ENCODE assay signal across 4 cellular contexts in genomic region chr5:71061322-71061721, GRCh38. TPM values are rescaled to one million over a fixed set of nuclear protein-coding genes. Genes with fewer than 3 reads are reported as not detected.
DNase-seq lines count a peak whose midpoint lies in the region; ATAC-seq, FAIRE-seq and TF ChIP-seq lines count a peak whose summit lies in the region.
"Not testable (repeated sequence)": the region's sequence is repeated elsewhere in the genome, so short reads cannot be mapped to it uniquely, and the experiment has no call there.

No MANE protein-coding gene starts in this region.

- not testable (repeated sequence) for H3K9ac ChIP-seq in HepG2 (ENCODE audit: insufficient read depth, low read depth, low read length)

- H3K4me3 ChIP-seq in HepG2 (replicated peaks in 1 of 3; ENCODE audit: insufficient read depth in 1 of 3, low read depth in 2 of 3, low read length in 3 of 3); mucosa of descending colon: not testable (repeated sequence)

- not testable (repeated sequence) for TF ChIP-seq POLR2A in HepG2 (IDR thresholded peaks at IDR 0.05; ENCODE audit: insufficient read depth in 1 of 2, low read depth in 2 of 2, low read length in 2 of 2)

- POLR2A ChIA-PET in HepG2 (lab: Yijun Ruan, JAX) = not testable (repeated sequence)

- FAIRE-seq in endometrium (lab: Jason Lieb, UNC) = peak; percentile 45
- not testable (repeated sequence) for FAIRE-seq in HepG2 (lab: Jason Lieb, UNC)

- TF ChIP-seq RAD21 in HepG2 (CRISPR knock-in tag; IDR thresholded peaks at IDR 0.05) = not testable (repeated sequence)

- H3K4me1 ChIP-seq in HepG2 (ENCODE audit: insufficient read depth, low read length); mucosa of descending colon (ENCODE audit: low read depth): not testable (repeated sequence)

- not testable (repeated sequence) for H3K27ac ChIP-seq in HepG2 (ENCODE audit: extremely low read length, insufficient read depth, low read length)

- H3K9me3 ChIP-seq in HepG2 (ENCODE audit: low read length); mucosa of descending colon: not testable (repeated sequence)

- not testable (repeated sequence) for TF ChIP-seq CTCF in HepG2 (CRISPR knock-in tag; IDR thresholded peaks at IDR 0.05); mucosa of descending colon (IDR thresholded peaks at IDR 0.05)

- DNase-seq in left colon; HepG2 (ENCODE audit: low spot score); mucosa of descending colon: not testable (repeated sequence)

- not testable (repeated sequence) for H3K27me3 ChIP-seq in HepG2 (ENCODE audit: control insufficient read depth in 1 of 2, insufficient read depth in 2 of 2, low read length in 2 of 2)

- not testable (repeated sequence) for BruUV-seq in HepG2 (replicated peaks; lab: Mats Ljungman, UMichigan)

- H3K79me2 ChIP-seq in HepG2 (ENCODE audit: insufficient read depth, low read length) = not testable (repeated sequence)

- CTCF ChIA-PET in HepG2 (lab: Yijun Ruan, JAX; ENCODE audit: low intra/inter-chr PET ratio, low total read pairs) = not testable (repeated sequence)

- TF ChIP-seq EP300 in HepG2 (IDR thresholded peaks at IDR 0.05; ENCODE audit: low read depth in 2 of 2, low read length in 2 of 2); HepG2 (CRISPR knock-in tag; IDR thresholded peaks at IDR 0.05; ENCODE audit: borderline replicate concordance): not testable (repeated sequence)

- not testable (repeated sequence) for H3K36me3 ChIP-seq in HepG2 (replicated peaks in 1 of 2; ENCODE audit: control insufficient read depth in 1 of 2, insufficient read depth in 2 of 2, low read length in 2 of 2); mucosa of descending colon (ENCODE audit: low read depth)

- in situ Hi-C loops in HepG2 (cut with HindIII; ENCODE audit: extremely low pct_ligation_motif_present, low pct_unique_long_range_greater_than_20kb) = not testable (repeated sequence)

- not testable (repeated sequence) for H2AFZ ChIP-seq in HepG2 (ENCODE audit: low read length)

- 50% methylated on average over 1 of the region's 1 CpG for WGBS in HepG2 (ENCODE audit: low lambda C conversion rate)

- H4K20me1 ChIP-seq in HepG2 (ENCODE audit: insufficient read depth, low read length) = not testable (repeated sequence)

- ATAC-seq in left colon (peak; percentile 79), HepG2 (peak; percentile 54; the same call in 1 of the 3 replicates), mucosa of descending colon (peak; percentile 88)

- intact Hi-C loops in left colon (cut with DNase I, micrococcal nuclease); HepG2 (cut with micrococcal nuclease; ENCODE audit: unreplicated experiment); mucosa of descending colon (cut with DNase I, micrococcal nuclease): not testable (repeated sequence)

- H3K4me2 ChIP-seq in HepG2 (ENCODE audit: low read depth, low read length) = not testable (repeated sequence)

RNA-seq across cellular contexts. Expression of gene GTF2H2, which starts 6.2 kb away (rescaled TPM):
- total RNA-seq in left colon (10 to 100 TPM in 1 of 2 donors, 1 to 10 TPM in 1; 7.4 to 31.2 TPM), HepG2 (2016; rRNA removed; fragmentation: Illumina TruSeq; extraction: Trizol) (38.1 and 39.1 TPM in 2 replicates), mucosa of descending colon (10 to 100 TPM; 19.9 to 23.7 (median 22.8) TPM)
- total RNA-seq in HepG2 (2016; cell fraction: cytosol; rRNA removed; fragmentation: Illumina TruSeq; extraction: Trizol; ENCODE audit: low read depth) = 25.3 and 27.0 TPM in 2 replicates
- 38.7 and 42.1 TPM in 2 replicates for total RNA-seq in HepG2 (2016; cell fraction: insoluble cytoplasmic fraction; rRNA removed; fragmentation: Illumina TruSeq; extraction: Trizol)
- 28.4 and 29.0 TPM in 2 replicates for total RNA-seq in HepG2 (2016; cell fraction: membrane; rRNA removed; fragmentation: Illumina TruSeq; extraction: Trizol)
- total RNA-seq in HepG2 (2016; cell fraction: nucleus; rRNA removed; fragmentation: Illumina TruSeq; extraction: Trizol) = 38.6 and 41.5 TPM in 2 replicates
- 11.0 and 14.5 TPM in 2 replicates for polyA plus RNA-seq in HepG2 (2011; rRNA removed)
- polyA plus RNA-seq in HepG2 (2011; cell fraction: cytosol; rRNA removed) = 4.5 and 6.3 TPM in 2 replicates
- 10.6 and 13.9 TPM in 2 replicates for polyA plus RNA-seq in HepG2 (2011; cell fraction: nucleus; rRNA removed)
- 13.1 and 22.5 TPM in 2 replicates for polyA plus RNA-seq in HepG2 (2012)
- 13.8 and 18.8 TPM in 2 replicates for polyA plus RNA-seq in HepG2 (2016; cell fraction: cytosol; fragmentation: Illumina TruSeq; extraction: Trizol; ENCODE audit: low read depth)
- polyA plus RNA-seq in HepG2 (2016; cell fraction: insoluble cytoplasmic fraction; fragmentation: Illumina TruSeq; extraction: Trizol; ENCODE audit: low read depth) = 39.5 and 45.9 TPM in 2 replicates
- polyA plus RNA-seq in HepG2 (2016; cell fraction: membrane; fragmentation: Illumina TruSeq; extraction: Trizol; ENCODE audit: low read depth) = 19.9 and 23.2 TPM in 2 replicates
- 44.2 and 49.4 TPM in 2 replicates for polyA plus RNA-seq in HepG2 (2016; cell fraction: nucleus; fragmentation: Illumina TruSeq; extraction: Trizol; ENCODE audit: insufficient read depth, low read depth)
- polyA minus RNA-seq in HepG2 (2011; rRNA and poly(A)+ RNA removed; ENCODE audit: low replicate concordance) = 3.0 and 10.3 TPM in 2 replicates
- polyA minus RNA-seq in HepG2 (2011; cell fraction: cytosol; rRNA and poly(A)+ RNA removed) = 4.4 and 6.1 TPM in 2 replicates
- 51.1 and 58.3 TPM in 2 replicates for polyA minus RNA-seq in HepG2 (2011; cell fraction: nucleus; rRNA and poly(A)+ RNA removed)

RNA-seq across cellular contexts. Expression of gene NAIP, which starts 36.2 kb away (rescaled TPM):
- total RNA-seq in left colon = 10 to 100 TPM in 1 of 2 donors, 1 to 10 TPM in 1; 8.9 to 12.7 TPM
- 2.1 and 4.7 TPM in 2 replicates for total RNA-seq in HepG2 (2016; rRNA removed; fragmentation: Illumina TruSeq; extraction: Trizol)
- total RNA-seq in HepG2 (2016; cell fraction: cytosol; rRNA removed; fragmentation: Illumina TruSeq; extraction: Trizol; ENCODE audit: low read depth) = 5.1 and 5.8 TPM in 2 replicates
- 1.7 and 5.0 TPM in 2 replicates for total RNA-seq in HepG2 (2016; cell fraction: insoluble cytoplasmic fraction; rRNA removed; fragmentation: Illumina TruSeq; extraction: Trizol)
- 3.5 and 4.4 TPM in 2 replicates for total RNA-seq in HepG2 (2016; cell fraction: membrane; rRNA removed; fragmentation: Illumina TruSeq; extraction: Trizol)
- total RNA-seq in HepG2 (2016; cell fraction: nucleus; rRNA removed; fragmentation: Illumina TruSeq; extraction: Trizol) = 10.7 and 11.9 TPM in 2 replicates
- 6.2 and 6.3 TPM in 2 replicates for polyA plus RNA-seq in HepG2 (2011; rRNA removed)
- 1.6 and 2.1 TPM in 2 replicates for polyA plus RNA-seq in HepG2 (2011; cell fraction: cytosol; rRNA removed)
- polyA plus RNA-seq in HepG2 (2011; cell fraction: nucleus; rRNA removed) = 6.9 TPM in 2 replicates
- polyA plus RNA-seq in HepG2 (2012) = 3.1 and 4.5 TPM in 2 replicates
- polyA plus RNA-seq in HepG2 (2016; cell fraction: cytosol; fragmentation: Illumina TruSeq; extraction: Trizol; ENCODE audit: low read depth) = 0.87 and 1.0 TPM in 2 replicates
- polyA plus RNA-seq in HepG2 (2016; cell fraction: insoluble cytoplasmic fraction; fragmentation: Illumina TruSeq; extraction: Trizol; ENCODE audit: low read depth) = 3.0 and 3.1 TPM in 2 replicates
- 1.4 and 1.7 TPM in 2 replicates for polyA plus RNA-seq in HepG2 (2016; cell fraction: membrane; fragmentation: Illumina TruSeq; extraction: Trizol; ENCODE audit: low read depth)
- polyA plus RNA-seq in HepG2 (2016; cell fraction: nucleus; fragmentation: Illumina TruSeq; extraction: Trizol; ENCODE audit: insufficient read depth, low read depth) = 21.4 and 24.5 TPM in 2 replicates
- polyA minus RNA-seq in HepG2 (2011; rRNA and poly(A)+ RNA removed; ENCODE audit: low replicate concordance) = 5.0 and 6.0 TPM in 2 replicates
- polyA minus RNA-seq in HepG2 (2011; cell fraction: cytosol; rRNA and poly(A)+ RNA removed) = 1.2 and 1.3 TPM in 2 replicates
- polyA minus RNA-seq in HepG2 (2011; cell fraction: nucleus; rRNA and poly(A)+ RNA removed) = 30.3 and 46.5 TPM in 2 replicates
- total RNA-seq in mucosa of descending colon = 10 to 100 TPM; 17.3 to 19.4 (median 18.9) TPM
